In genomic region chr5:173791878-173792277, GRCh38 we compare ENCODE assay signal across 20 cellular contexts.
DNase-seq lines count a peak whose midpoint lies in the region; ATAC-seq, FAIRE-seq and TF ChIP-seq lines count a peak whose summit lies in the region.
"Had no signal": no experiment of that assay in that cellular context is flagged by ENCODE, and none has a peak within 500 bp of the region (broad histone marks: within the 10 kb centered on the region; RNA-seq: fewer than 3 reads in every experiment).

No MANE protein-coding gene starts in this region.

- no peak overlapping the region for H3K4ac ChIP-seq in trophoblast cell (ENCODE audit: low read depth, low read length)

- TF ChIP-seq EP300 in A549 (IDR thresholded peaks at IDR 0.05) = no peak

- DNase-seq in A549 (ENCODE audit: low read depth in 1 of 2, low spot score in 1 of 2) (no peak), astrocyte (ENCODE audit: low read depth) (no peak), left lobe of liver (ENCODE audit: low spot score) (peak; percentile 82), trophoblast cell (no peak), H7 (no peak), HTR-8/SVneo (ENCODE audit: insufficient read length, low spot score) (no peak)
- DNase-seq: CD4-positive, alpha-beta memory T cell; EL; GM23248; KG1; MV-4-11; NCI-H1694 treated with DMSO at 0.1 percent for 48 hours; NCI-H2107; NCI-H510A; NCI-H774; OCI-M1; SHP77 treated with DMSO at 0.1 percent for 48 hours had no signal

- H4K12ac ChIP-seq in trophoblast cell (ENCODE audit: low read depth, low read length) = no peak overlapping the region

- POLR2A ChIA-PET in A549 (lab: Yijun Ruan, JAX) = interaction anchor here (1.1 kb wide), 1 partner anchor 96 kb away, joined by 3 read pairs; the partner anchor contains the start of gene CPEB4

- H3K36me3 Mint-ChIP-seq in astrocyte (ENCODE audit: low read depth, unreplicated experiment) = no peaks in the 10 kb centered on the region
- H3K36me3 Mint-ChIP-seq: CD4-positive, alpha-beta memory T cell had no signal

- no peak overlapping the region for H3K27ac Mint-ChIP-seq in astrocyte (ENCODE audit: unreplicated experiment)

- H4K20me1 ChIP-seq in astrocyte (ENCODE audit: insufficient read depth, low read length) = no peaks in the 10 kb centered on the region

- H3K4me1 Mint-ChIP-seq in astrocyte (ENCODE audit: low read depth, unreplicated experiment) = peaks cover 1% of the 10 kb centered on the region

- H2BK5ac ChIP-seq in trophoblast cell (ENCODE audit: low read depth, low read length, poor library complexity) = no peak overlapping the region

- no peak overlapping the region for H3K14ac ChIP-seq in trophoblast cell (ENCODE audit: low read length)

- H2BK120ac ChIP-seq in trophoblast cell (ENCODE audit: insufficient read depth, low read length, poor library complexity) = no peak overlapping the region

- TF ChIP-seq CTCF in A549 (IDR thresholded peaks at IDR 0.05) (no peak), astrocyte (IDR thresholded peaks at IDR 0.05; ENCODE audit: insufficient read depth, low read depth, low read length) (no peak)

- H3K9ac ChIP-seq in astrocyte (ENCODE audit: low read length) (no peak overlapping the region), trophoblast cell (ENCODE audit: low read length) (no peak overlapping the region)
- H3K9ac ChIP-seq: GM23248 had no signal

- H3K27me3 Mint-ChIP-seq in astrocyte (ENCODE audit: low read depth, unreplicated experiment) = peaks cover 24% of the 10 kb centered on the region
- H3K27me3 Mint-ChIP-seq: CD4-positive, alpha-beta memory T cell had no signal

- H3K36me3 ChIP-seq in astrocyte (ENCODE audit: insufficient read depth, low read length) = no peaks in the 10 kb centered on the region
- H3K36me3 ChIP-seq in trophoblast cell (ENCODE audit: control insufficient read depth in 1 of 2, insufficient read depth in 2 of 2, low read length in 2 of 2) = no peaks in the 10 kb centered on the region
- H3K36me3 ChIP-seq in H7 (replicated peaks; ENCODE audit: control insufficient read depth, insufficient read depth, low read length) = no peaks in the 10 kb centered on the region

- H3K4me3 ChIP-seq in A549 (no peak overlapping the region), astrocyte (ENCODE audit: insufficient read depth, low read depth, low read length) (no peak overlapping the region), trophoblast cell (ENCODE audit: low read depth, low read length) (no peak overlapping the region), H7 (ENCODE audit: insufficient read depth, low read depth, low read length) (no peak overlapping the region)
- H3K4me3 ChIP-seq: GM23248 had no signal

- H3K79me1 ChIP-seq in trophoblast cell (ENCODE audit: low read length) = no peaks in the 10 kb centered on the region

- no peak overlapping the region for H4K91ac ChIP-seq in trophoblast cell (ENCODE audit: low read depth, low read length)

- H3K23ac ChIP-seq in trophoblast cell (ENCODE audit: low read length) = no peak overlapping the region

- peak overlapping the region; percentile 32 for H2AK5ac ChIP-seq in trophoblast cell (ENCODE audit: low read length)

- H3K9me3 ChIP-seq in A549 = no peaks in the 10 kb centered on the region
- no peaks in the 10 kb centered on the region for H3K9me3 ChIP-seq in astrocyte (ENCODE audit: insufficient read depth, low read depth, low read length)
- no peaks in the 10 kb centered on the region for H3K9me3 ChIP-seq in trophoblast cell (ENCODE audit: insufficient read depth, low read depth, low read length)

- H4K8ac ChIP-seq in trophoblast cell (ENCODE audit: low read depth, low read length) = no peak overlapping the region

- no peak overlapping the region for H2AFZ ChIP-seq in astrocyte (ENCODE audit: low read depth, low read length)
- no peak overlapping the region for H2AFZ ChIP-seq in trophoblast cell (ENCODE audit: insufficient read depth, low read length, poor library complexity)
- H2AFZ ChIP-seq: GM23248 had no signal

- 91% methylated on average over 3 of the region's 3 CpGs for whole genome bisulfite sequencing in A549 (ENCODE audit: missing lambda C conversion rate)
- no CpG with 5 or more reads among the region's 3 CpGs for WGBS in trophoblast cell (ENCODE audit: extremely low coverage, insufficient coverage, insufficient read length)

- H2BK12ac ChIP-seq in trophoblast cell (ENCODE audit: low read length) = no peak overlapping the region

- H3K4me2 ChIP-seq in A549 = no peak overlapping the region
- no peak overlapping the region for H3K4me2 ChIP-seq in astrocyte (ENCODE audit: low read length)
- no peak overlapping the region for H3K4me2 ChIP-seq in trophoblast cell (ENCODE audit: low read length)

- no peak for TF ChIP-seq POLR2A in A549 (IDR thresholded peaks at IDR 0.05; ENCODE audit: low read length)

- H3K4me1 ChIP-seq in A549 (peaks cover 25% of the 10 kb centered on the region), astrocyte (ENCODE audit: insufficient read depth, low read length) (peaks cover 16% of the 10 kb centered on the region), trophoblast cell (ENCODE audit: control insufficient read depth in 1 of 2, insufficient read depth in 2 of 2, low read length in 2 of 2) (peaks cover 3 to 10% of the 10 kb centered on the region in 2 experiments)

- H3K18ac ChIP-seq in trophoblast cell (ENCODE audit: low read length) = no peak overlapping the region

- CTCF ChIA-PET in A549 (lab: Yijun Ruan, JAX) = no interaction called here

- no peak for TF ChIP-seq RAD21 in A549 (conservative IDR thresholded peaks at IDR 0.05 in 1 of 2, IDR thresholded peaks at IDR 0.05 in 1 of 2)

- ATAC-seq in A549 = no peak
- ATAC-seq in left lobe of liver = peak; percentile 56
- no peak for ATAC-seq in HG02623 (IDR thresholded peaks at IDR 0.05; ENCODE audit: unreplicated experiment)
- ATAC-seq: HCT116 had no signal

- H3K79me2 ChIP-seq in astrocyte (ENCODE audit: insufficient read depth, low read length) (no peaks in the 10 kb centered on the region), trophoblast cell (ENCODE audit: control insufficient read depth, insufficient read depth, low read length, poor library complexity) (no peaks in the 10 kb centered on the region)

- H3K27ac ChIP-seq in A549 (peak overlapping the region; percentile 6 to 69; a peak in 4 of 6 replicates), astrocyte (ENCODE audit: low read depth, low read length) (no peak overlapping the region), trophoblast cell (ENCODE audit: low read depth, low read length) (no peak overlapping the region)
- H3K27ac ChIP-seq: GM23248 had no signal

- H3K9me3 Mint-ChIP-seq in astrocyte (ENCODE audit: unreplicated experiment) = no peaks in the 10 kb centered on the region
- H3K9me3 Mint-ChIP-seq: CD4-positive, alpha-beta memory T cell had no signal

- H3K27me3 ChIP-seq in astrocyte (ENCODE audit: insufficient read depth, low read length) (no peaks in the 10 kb centered on the region), trophoblast cell (ENCODE audit: insufficient read depth, low read length) (no peaks in the 10 kb centered on the region), H7 (ENCODE audit: control insufficient read depth, insufficient read depth, low read length) (no peaks in the 10 kb centered on the region)

- peak overlapping the region; percentile 66 for H3K4me3 Mint-ChIP-seq in astrocyte (ENCODE audit: unreplicated experiment)
- H3K4me3 Mint-ChIP-seq: CD4-positive, alpha-beta memory T cell had no signal

- no peak for FAIRE-seq in A549 (lab: Jason Lieb, UNC)
- FAIRE-seq in astrocyte (lab: Jason Lieb, UNC) = no peak
- FAIRE-seq in HTR-8/SVneo (lab: Jason Lieb, UNC) = no peak
- FAIRE-seq: GM12891 had no signal

TF ChIP-seq in A549, 52 proteins besides CTCF, POLR2A, EP300 and RAD21 (continues in another document):
- TF ChIP-seq HOXB5 (CRISPR knock-in tag; IDR thresholded peaks at IDR 0.05) = no peak
- TF ChIP-seq CHD2 (IDR thresholded peaks at IDR 0.05; ENCODE audit: low read length, partially characterized antibody) = no peak
- TF ChIP-seq MAZ (IDR thresholded peaks at IDR 0.05; ENCODE audit: borderline replicate concordance, low read depth, low read length) = no peak
- TF ChIP-seq, protein P1, sequence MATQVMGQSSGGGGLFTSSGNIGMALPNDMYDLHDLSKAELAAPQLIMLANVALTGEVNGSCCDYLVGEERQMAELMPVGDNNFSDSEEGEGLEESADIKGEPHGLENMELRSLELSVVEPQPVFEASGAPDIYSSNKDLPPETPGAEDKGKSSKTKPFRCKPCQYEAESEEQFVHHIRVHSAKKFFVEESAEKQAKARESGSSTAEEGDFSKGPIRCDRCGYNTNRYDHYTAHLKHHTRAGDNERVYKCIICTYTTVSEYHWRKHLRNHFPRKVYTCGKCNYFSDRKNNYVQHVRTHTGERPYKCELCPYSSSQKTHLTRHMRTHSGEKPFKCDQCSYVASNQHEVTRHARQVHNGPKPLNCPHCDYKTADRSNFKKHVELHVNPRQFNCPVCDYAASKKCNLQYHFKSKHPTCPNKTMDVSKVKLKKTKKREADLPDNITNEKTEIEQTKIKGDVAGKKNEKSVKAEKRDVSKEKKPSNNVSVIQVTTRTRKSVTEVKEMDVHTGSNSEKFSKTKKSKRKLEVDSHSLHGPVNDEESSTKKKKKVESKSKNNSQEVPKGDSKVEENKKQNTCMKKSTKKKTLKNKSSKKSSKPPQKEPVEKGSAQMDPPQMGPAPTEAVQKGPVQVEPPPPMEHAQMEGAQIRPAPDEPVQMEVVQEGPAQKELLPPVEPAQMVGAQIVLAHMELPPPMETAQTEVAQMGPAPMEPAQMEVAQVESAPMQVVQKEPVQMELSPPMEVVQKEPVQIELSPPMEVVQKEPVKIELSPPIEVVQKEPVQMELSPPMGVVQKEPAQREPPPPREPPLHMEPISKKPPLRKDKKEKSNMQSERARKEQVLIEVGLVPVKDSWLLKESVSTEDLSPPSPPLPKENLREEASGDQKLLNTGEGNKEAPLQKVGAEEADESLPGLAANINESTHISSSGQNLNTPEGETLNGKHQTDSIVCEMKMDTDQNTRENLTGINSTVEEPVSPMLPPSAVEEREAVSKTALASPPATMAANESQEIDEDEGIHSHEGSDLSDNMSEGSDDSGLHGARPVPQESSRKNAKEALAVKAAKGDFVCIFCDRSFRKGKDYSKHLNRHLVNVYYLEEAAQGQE (IDR thresholded peaks at IDR 0.05) = no peak
- TF ChIP-seq, protein P2, sequence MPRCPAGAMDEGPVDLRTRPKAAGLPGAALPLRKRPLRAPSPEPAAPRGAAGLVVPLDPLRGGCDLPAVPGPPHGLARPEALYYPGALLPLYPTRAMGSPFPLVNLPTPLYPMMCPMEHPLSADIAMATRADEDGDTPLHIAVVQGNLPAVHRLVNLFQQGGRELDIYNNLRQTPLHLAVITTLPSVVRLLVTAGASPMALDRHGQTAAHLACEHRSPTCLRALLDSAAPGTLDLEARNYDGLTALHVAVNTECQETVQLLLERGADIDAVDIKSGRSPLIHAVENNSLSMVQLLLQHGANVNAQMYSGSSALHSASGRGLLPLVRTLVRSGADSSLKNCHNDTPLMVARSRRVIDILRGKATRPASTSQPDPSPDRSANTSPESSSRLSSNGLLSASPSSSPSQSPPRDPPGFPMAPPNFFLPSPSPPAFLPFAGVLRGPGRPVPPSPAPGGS (IDR thresholded peaks at IDR 0.05) = no peak
- no peak for TF ChIP-seq SMC3 (IDR thresholded peaks at IDR 0.05)
- no peak for TF ChIP-seq JUNB (IDR thresholded peaks at IDR 0.05)
- no peak for TF ChIP-seq ZNF302 (CRISPR knock-in tag; IDR thresholded peaks at IDR 0.05)
- TF ChIP-seq GATA3 (IDR thresholded peaks at IDR 0.05; ENCODE audit: borderline replicate concordance) = no peak
- TF ChIP-seq RCOR1 (IDR thresholded peaks at IDR 0.05; ENCODE audit: low read depth, low read length) = no peak

Comparison
In these comparisons a context has a peak if more than half of its experiments do, and no peak if none do; other contexts are left out.
1. H3K27ac ChIP-seq: peak in A549 (2 of 2); none in astrocyte (single experiment) and trophoblast cell (single experiment).